In the genomic region with DNA sequence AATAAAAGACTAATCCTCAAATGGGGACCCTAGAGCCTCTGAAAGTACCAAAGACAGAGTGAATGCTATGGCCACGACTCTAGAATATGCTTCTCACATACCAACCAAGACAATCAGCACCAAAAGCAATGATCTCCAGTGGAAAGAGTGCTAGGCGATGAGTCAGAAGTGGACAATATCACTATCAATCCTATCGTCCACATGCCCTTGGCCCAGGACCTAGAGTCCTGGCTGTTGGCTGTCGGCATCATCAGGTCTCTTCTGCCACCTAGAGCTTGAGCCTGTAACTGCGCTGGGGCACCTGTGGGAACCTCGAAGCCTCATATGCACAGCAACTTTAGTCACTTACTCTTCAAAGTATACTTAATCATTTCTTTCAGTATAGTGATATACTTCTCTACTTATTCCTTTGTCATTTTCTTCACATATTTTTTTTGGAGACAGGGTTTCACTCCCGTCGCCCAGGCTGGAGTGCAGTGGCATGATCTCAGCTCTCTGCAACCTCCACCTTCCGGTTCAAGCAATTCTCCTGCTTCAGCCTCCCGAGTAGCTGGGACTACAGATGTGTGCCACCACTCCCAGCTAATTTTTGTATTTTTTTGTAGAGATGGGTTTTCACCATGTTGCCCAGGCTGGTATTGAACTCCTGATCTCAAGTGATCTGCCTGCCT, we compare ENCODE assay signal across 9 cellular contexts. TPM values are rescaled to one million over a fixed set of nuclear protein-coding genes. Genes with fewer than 3 reads are reported as not detected.
A peak's percentile ranks its signal among the peaks of the same experiment; 100 is the strongest.
DNase-seq lines count a peak whose midpoint lies in the region; ATAC-seq, FAIRE-seq and TF ChIP-seq lines count a peak whose summit lies in the region.
"Had no signal": no experiment of that assay in that cellular context is flagged by ENCODE, and none has a peak within 500 bp of the region (broad histone marks: within the 10 kb centered on the region; RNA-seq: fewer than 3 reads in every experiment).

No MANE protein-coding gene starts in this region.

- H2BK20ac ChIP-seq in H9 (ENCODE audit: low read depth, low read length, poor library complexity, severe bottlenecking): no peak overlapping the region

- no peaks in the 10 kb centered on the region for H3K23me2 ChIP-seq in H9 (ENCODE audit: insufficient read length, low read depth, low read length, poor library complexity, severe bottlenecking)

- no peak overlapping the region for H3K56ac ChIP-seq in H9 (ENCODE audit: insufficient read length, low read depth, low read length)

- ATAC-seq in GM18505 (IDR thresholded peaks at IDR 0.05; ENCODE audit: unreplicated experiment): no peak

- H3K9me3 Mint-ChIP-seq in H9: no peaks in the 10 kb centered on the region
- no peaks in the 10 kb centered on the region for H3K9me3 Mint-ChIP-seq in astrocyte (ENCODE audit: unreplicated experiment)

- H3K9me3 ChIP-seq in H9 (ENCODE audit: control insufficient read depth, low read depth, low read length) (no peaks in the 10 kb centered on the region), astrocyte (ENCODE audit: insufficient read depth, low read depth, low read length) (no peaks in the 10 kb centered on the region), hepatocyte (ENCODE audit: low read depth) (no peaks in the 10 kb centered on the region), spleen (no peaks in the 10 kb centered on the region)

- H3K23ac ChIP-seq in H9 (ENCODE audit: insufficient read length, low read depth, low read length): no peak overlapping the region

- no CpG with 5 or more reads among the region's 10 CpGs for WGBS in H9 (ENCODE audit: extremely low coverage, insufficient read length, low lambda C conversion rate)
- WGBS in hepatocyte (ENCODE audit: low lambda C conversion rate, missing lambda C conversion rate): 71% methylated on average over 10 of the region's 10 CpGs
- WGBS in spleen, 5 donors: 82 to 92% (median 86%) methylated on average over 10 of the region's 10 CpGs

- H3K4me2 ChIP-seq in H9 (ENCODE audit: insufficient read depth, insufficient read length, low read length) (no peak overlapping the region), astrocyte (ENCODE audit: low read length) (no peak overlapping the region), hepatocyte (no peak overlapping the region)

- H3K9ac ChIP-seq in H9 (ENCODE audit: extremely low read depth, insufficient read length, low read length) (no peak overlapping the region), astrocyte (ENCODE audit: low read length) (no peak overlapping the region)

- no peak overlapping the region for H3K4ac ChIP-seq in H9 (ENCODE audit: low read depth, low read length)

- no peak overlapping the region for H3K4me3 Mint-ChIP-seq in H9
- H3K4me3 Mint-ChIP-seq in astrocyte (ENCODE audit: unreplicated experiment): no peak overlapping the region

- H3K4me3 ChIP-seq in astrocyte (ENCODE audit: insufficient read depth, low read depth, low read length): no peak overlapping the region
- no peak overlapping the region for H3K4me3 ChIP-seq in hepatocyte
- H3K4me3 ChIP-seq in spleen: no peak overlapping the region

- no peak overlapping the region for H4K5ac ChIP-seq in H9 (ENCODE audit: insufficient read length, low read depth, low read length)

- H2BK15ac ChIP-seq in H9 (ENCODE audit: low read depth, low read length): no peak overlapping the region

- H3K27me3 ChIP-seq in H9 (ENCODE audit: insufficient read depth, low read length): no peaks in the 10 kb centered on the region
- no peaks in the 10 kb centered on the region for H3K27me3 ChIP-seq in astrocyte (ENCODE audit: insufficient read depth, low read length)
- no peaks in the 10 kb centered on the region for H3K27me3 ChIP-seq in hepatocyte
- no peaks in the 10 kb centered on the region for H3K27me3 ChIP-seq in spleen (replicated peaks in 1 of 7)

- no peak for TF ChIP-seq POLR2A in spleen (IDR thresholded peaks at IDR 0.05)
- TF ChIP-seq POLR2A in GM18505 (IDR thresholded peaks at IDR 0.05; ENCODE audit: borderline replicate concordance, extremely low read depth, insufficient read depth, insufficient read length): no peak

- no peak overlapping the region for H3K14ac ChIP-seq in H9 (ENCODE audit: insufficient read depth, low read length)

- H4K20me1 ChIP-seq in H9 (ENCODE audit: control insufficient read depth, insufficient read depth, insufficient read length): no peaks in the 10 kb centered on the region
- H4K20me1 ChIP-seq in astrocyte (ENCODE audit: insufficient read depth, low read length): peaks cover 11% of the 10 kb centered on the region
- no peaks in the 10 kb centered on the region for H4K20me1 ChIP-seq in hepatocyte (ENCODE audit: insufficient read depth, poor library complexity, severe bottlenecking)

- H3K9me2 ChIP-seq in hepatocyte (replicated peaks; ENCODE audit: insufficient read depth): no peaks in the 10 kb centered on the region

- H4K8ac ChIP-seq in H9 (replicated peaks; ENCODE audit: insufficient read length, low read depth, low read length): no peak overlapping the region

- intact Hi-C loops in spleen (cut with DNase I; ENCODE audit: low total_unique reads): loop anchor here (10.0 kb wide), 1 partner anchor 585 kb away; no protein-coding TSS in a partner anchor

- H3K27me3 Mint-ChIP-seq in H9 (ENCODE audit: low read depth): no peaks in the 10 kb centered on the region
- H3K27me3 Mint-ChIP-seq in astrocyte (ENCODE audit: low read depth, unreplicated experiment): no peaks in the 10 kb centered on the region

- CTCF ChIA-PET in RWPE1 (lab: Yijun Ruan, JAX): interaction anchor here (0.6 to 1.4 kb wide), 5 partner anchors 188 to 1803 kb away, joined by 3 to 4 read pairs (median 3); no protein-coding TSS in a partner anchor

- no peak overlapping the region for H2BK12ac ChIP-seq in H9 (ENCODE audit: insufficient read length, low read depth, low read length)

- peaks cover 20% of the 10 kb centered on the region for H3K36me3 ChIP-seq in astrocyte (ENCODE audit: insufficient read depth, low read length)
- peaks cover 3% of the 10 kb centered on the region for H3K36me3 ChIP-seq in hepatocyte (replicated peaks; ENCODE audit: insufficient read depth, low read depth)
- H3K36me3 ChIP-seq in spleen: peaks cover 8 to 100% (median 78%) of the 10 kb centered on the region in 6 donors

- no peaks in the 10 kb centered on the region for H3K4me1 Mint-ChIP-seq in H9
- peaks cover 22% of the 10 kb centered on the region for H3K4me1 Mint-ChIP-seq in astrocyte (ENCODE audit: low read depth, unreplicated experiment)

- H2BK5ac ChIP-seq in H9 (ENCODE audit: insufficient read length, low read length): no peak overlapping the region

- DNase-seq in AG20443 (ENCODE audit: low spot score) (peak; percentile 87), H9 (peak; percentile 63), RWPE1 (ENCODE audit: low spot score) (peak; percentile 30), astrocyte (ENCODE audit: low read depth) (peak; percentile 90), hepatocyte (ENCODE audit: low spot score) (peak; percentile 80), spleen (no peak), activated gamma-delta T cell (lab: John Stamatoyannopoulos, UW) (no peak)

- no peak overlapping the region for H3K27ac ChIP-seq in H9 (ENCODE audit: insufficient read length, low read depth, low read length)
- H3K27ac ChIP-seq in RWPE1: no peak overlapping the region
- H3K27ac ChIP-seq in astrocyte (ENCODE audit: low read depth, low read length): peak overlapping the region; percentile 49
- peak overlapping the region; percentile 13 for H3K27ac ChIP-seq in hepatocyte
- no peak overlapping the region for H3K27ac ChIP-seq in spleen

- FAIRE-seq in astrocyte (lab: Jason Lieb, UNC): peak; percentile 88
- FAIRE-seq: islet of Langerhans had no signal

- no peak overlapping the region for H2AK5ac ChIP-seq in H9 (ENCODE audit: insufficient read length, low read length)

- TF ChIP-seq CTCF in H9 (conservative IDR thresholded peaks at IDR 0.05): peak; percentile 89
- peak; percentile 58 for TF ChIP-seq CTCF in RWPE1 (conservative IDR thresholded peaks at IDR 0.05; ENCODE audit: low read depth)
- peak; percentile 93 for TF ChIP-seq CTCF in astrocyte (IDR thresholded peaks at IDR 0.05; ENCODE audit: insufficient read depth, low read depth, low read length)
- TF ChIP-seq CTCF in hepatocyte (IDR thresholded peaks at IDR 0.05; ENCODE audit: poor library complexity): peak; percentile 70
- peak; percentile 14 to 69 (median 56) for TF ChIP-seq CTCF in spleen (IDR thresholded peaks at IDR 0.05 in 8 of 11, conservative IDR thresholded peaks at IDR 0.05 in 3 of 11)

- H3K27ac Mint-ChIP-seq in H9: no peak overlapping the region
- H3K27ac Mint-ChIP-seq in astrocyte (ENCODE audit: unreplicated experiment): peak overlapping the region; percentile 69

- H3K4me1 ChIP-seq in H9 (ENCODE audit: insufficient read depth, low read length) (no peaks in the 10 kb centered on the region), astrocyte (ENCODE audit: insufficient read depth, low read length) (peaks cover 19% of the 10 kb centered on the region), hepatocyte (ENCODE audit: insufficient read depth) (no peaks in the 10 kb centered on the region), spleen (peaks cover 0 to 7% (median 0%) of the 10 kb centered on the region in 6 donors)

- no peak overlapping the region for H3T11ph ChIP-seq in H9 (ENCODE audit: low read length)

- H2AFZ ChIP-seq in H9 (ENCODE audit: low read length): no peak overlapping the region
- no peak overlapping the region for H2AFZ ChIP-seq in astrocyte (ENCODE audit: low read depth, low read length)
- H2AFZ ChIP-seq in hepatocyte: no peak overlapping the region

- POLR2A ChIA-PET in RWPE1 (lab: Yijun Ruan, JAX; ENCODE audit: low non-redundant PET): no interaction called here

- H3K18ac ChIP-seq in H9 (ENCODE audit: insufficient read length, low read depth, low read length): no peak overlapping the region

- H2BK120ac ChIP-seq in H9 (ENCODE audit: low read depth, low read length, poor library complexity, severe bottlenecking): no peak overlapping the region

- H4K91ac ChIP-seq in H9 (ENCODE audit: insufficient read length, low read depth, low read length): no peak overlapping the region

- H3K79me2 ChIP-seq in H9 (ENCODE audit: insufficient read depth, low read length): no peaks in the 10 kb centered on the region
- H3K79me2 ChIP-seq in astrocyte (ENCODE audit: insufficient read depth, low read length): no peaks in the 10 kb centered on the region
- no peaks in the 10 kb centered on the region for H3K79me2 ChIP-seq in hepatocyte

- H3K36me3 Mint-ChIP-seq in H9 (ENCODE audit: insufficient read depth in 1 of 3, low read depth in 3 of 3): peaks cover 3 to 58% (median 35%) of the 10 kb centered on the region in 3 experiments; a peak in 6 of 7 replicates
- peaks cover 6% of the 10 kb centered on the region for H3K36me3 Mint-ChIP-seq in astrocyte (ENCODE audit: low read depth, unreplicated experiment)

- H3K79me1 ChIP-seq in H9 (ENCODE audit: insufficient read depth, low read depth, low read length, poor library complexity, severe bottlenecking): no peaks in the 10 kb centered on the region

RNA-seq across cellular contexts. Expression of gene NOL10, which starts 29.7 kb away (rescaled TPM):
- total RNA-seq in H9 (2021): 39.0 and 42.4 TPM in 2 replicates
- total RNA-seq in astrocyte: 23.8 and 27.6 TPM in 2 replicates
- total RNA-seq in hepatocyte: 25.2 and 28.4 TPM in 2 replicates
- polyA plus RNA-seq in hepatocyte: 15.7 and 20.3 TPM in 2 replicates
- 10 to 100 TPM; 19.3 to 32.8 (median 28.0) TPM for total RNA-seq in spleen
- 10 to 100 TPM in 1 of 3 donors, 1 to 10 TPM in 2; 7.4 to 10.0 (median 7.5) TPM for polyA plus RNA-seq in spleen

Comparison
In these comparisons a context has a peak if more than half of its experiments do, and no peak if none do; other contexts are left out.
1. DNase-seq: peak in AG20443 (single experiment), H9 (single experiment), RWPE1 (single experiment), astrocyte (single experiment) and hepatocyte (single experiment); none in spleen (single experiment) and activated gamma-delta T cell (single experiment).
2. H3K27ac ChIP-seq: peak in astrocyte (single experiment) and hepatocyte (single experiment); none in H9 (single experiment), RWPE1 (single experiment) and spleen (0 of 8).
3. Peak in every context shown above with its lines, with median percentiles within 50 percentile points of each other: CTCF ChIP-seq.